ENCODE assay signal across 8 cellular contexts in genomic region chr19:40089462-40089861, GRCh38. TPM values are rescaled to one million over a fixed set of nuclear protein-coding genes. Genes with fewer than 3 reads are reported as not detected.
DNase-seq lines count a peak whose midpoint lies in the region; ATAC-seq and TF ChIP-seq lines count a peak whose summit lies in the region.

No MANE protein-coding gene starts in this region.

- WGBS in ectodermal cell, 2 experiments, result 84 to 91% methylated on average over 4 of the region's 4 CpGs
- 66% methylated on average over 4 of the region's 4 CpGs for WGBS in prostate gland

- peak overlapping the region; percentile 82; the same call in 1 of the 2 replicates for H3K9ac ChIP-seq in BLaER1

- ATAC-seq in natural killer cell (no peak), mucosa of descending colon (no peak), GM21576 (IDR thresholded peaks at IDR 0.05; ENCODE audit: unreplicated experiment) (no peak), HG03097 (IDR thresholded peaks at IDR 0.05; ENCODE audit: low FRiP score, unreplicated experiment) (no peak)

- H3K27me3 Mint-ChIP-seq in natural killer cell (ENCODE audit: low read depth in 2 of 2), result peaks cover 0 to 3% of the 10 kb centered on the region in 2 donors

- H3K9me3 Mint-ChIP-seq in natural killer cell, result no peaks in the 10 kb centered on the region

- H3K27ac ChIP-seq in BLaER1 (no peak overlapping the region), ectodermal cell (ENCODE audit: insufficient read depth, low read depth, low read length, poor library complexity, severe bottlenecking) (no peak overlapping the region), prostate gland (no peak overlapping the region)

- peak overlapping the region; percentile 99 to 100 for H3K27ac Mint-ChIP-seq in natural killer cell

- H3K4me1 Mint-ChIP-seq in natural killer cell, result peaks cover 43 to 49% of the 10 kb centered on the region in 2 donors

- H3K27me3 ChIP-seq in BLaER1 (no peaks in the 10 kb centered on the region), ectodermal cell (ENCODE audit: control insufficient read depth, insufficient read depth, low read length, poor library complexity, severe bottlenecking) (no peaks in the 10 kb centered on the region), prostate gland (replicated peaks; ENCODE audit: insufficient read depth) (no peaks in the 10 kb centered on the region)

- intact Hi-C loops in natural killer cell (cut with micrococcal nuclease), result no loop called here
- intact Hi-C loops in prostate gland (cut with DNase I), result no loop called here
- intact Hi-C loops in mucosa of descending colon (cut with DNase I, micrococcal nuclease), result no loop called here

- DNase-seq in NCI-H2227 treated with DMSO at 0.1 percent for 48 hours (lab: John Stamatoyannopoulos, UW) (peak; percentile 60), natural killer cell (no peak), prostate gland (ENCODE audit: low spot score) (no peak), mucosa of descending colon (no peak)

- H3K9me3 ChIP-seq in BLaER1 (peaks cover 13% of the 10 kb centered on the region), ectodermal cell (ENCODE audit: control insufficient read depth, low read length) (no peaks in the 10 kb centered on the region), prostate gland (no peaks in the 10 kb centered on the region), mucosa of descending colon (no peaks in the 10 kb centered on the region)

- no peak for TF ChIP-seq POLR2A in prostate gland (IDR thresholded peaks at IDR 0.05)

- TF ChIP-seq CTCF in natural killer cell (IDR thresholded peaks at IDR 0.05) (no peak), prostate gland (IDR thresholded peaks at IDR 0.05) (no peak), mucosa of descending colon (IDR thresholded peaks at IDR 0.05) (no peak)

- peak overlapping the region; percentile 100 for H3K4me3 Mint-ChIP-seq in natural killer cell

- H3K36me3 ChIP-seq in BLaER1 (peaks cover 15% of the 10 kb centered on the region), ectodermal cell (ENCODE audit: control insufficient read depth, insufficient read depth, low read length) (no peaks in the 10 kb centered on the region), prostate gland (no peaks in the 10 kb centered on the region), mucosa of descending colon (ENCODE audit: low read depth) (no peaks in the 10 kb centered on the region)

- peaks cover 19% of the 10 kb centered on the region for H3K4me1 ChIP-seq in BLaER1
- peaks cover 6% of the 10 kb centered on the region for H3K4me1 ChIP-seq in ectodermal cell (ENCODE audit: control insufficient read depth, insufficient read depth, low read length)
- H3K4me1 ChIP-seq in prostate gland (replicated peaks), result no peaks in the 10 kb centered on the region
- peaks cover 9% of the 10 kb centered on the region for H3K4me1 ChIP-seq in mucosa of descending colon (ENCODE audit: low read depth)

- H4K20me1 ChIP-seq in BLaER1, result no peaks in the 10 kb centered on the region

- H3K36me3 Mint-ChIP-seq in natural killer cell, result no peaks in the 10 kb centered on the region

- H3K4me2 ChIP-seq in BLaER1, result peak overlapping the region; percentile 77

- H3K4me3 ChIP-seq in BLaER1 (peak overlapping the region; percentile 76), ectodermal cell (ENCODE audit: insufficient read depth, low read depth, low read length) (peak overlapping the region; percentile 78), prostate gland (peak overlapping the region in 1 of 2 donors; percentile 74), mucosa of descending colon (no peak overlapping the region)

RNA-seq across cellular contexts. Expression of gene ZNF780A, which starts 1.3 kb away (rescaled TPM):
- 14.3 TPM for polyA plus RNA-seq in ectodermal cell (2013, experiment 1 of 4)
- 15.1 TPM for polyA plus RNA-seq in ectodermal cell (2013, experiment 2 of 4)
- 10.9 TPM for polyA plus RNA-seq in ectodermal cell (2013, experiment 3 of 4)
- polyA plus RNA-seq in ectodermal cell (2013, experiment 4 of 4), result 15.5 TPM
- 10 to 100 TPM; 15.1 to 17.0 (median 16.0) TPM for total RNA-seq in natural killer cell
- total RNA-seq in prostate gland, result 10 to 100 TPM; 18.4 to 23.4 TPM
- 10 to 100 TPM; 15.9 to 17.7 (median 17.3) TPM for total RNA-seq in mucosa of descending colon

RNA-seq across cellular contexts. Expression of gene ZNF780B, which starts 33.4 kb away (rescaled TPM):
- polyA plus RNA-seq in ectodermal cell (2013, experiment 1 of 4), result 13.8 TPM
- polyA plus RNA-seq in ectodermal cell (2013, experiment 2 of 4), result 15.2 TPM
- 10.6 TPM for polyA plus RNA-seq in ectodermal cell (2013, experiment 3 of 4)
- 9.8 TPM for polyA plus RNA-seq in ectodermal cell (2013, experiment 4 of 4)
- 10 to 100 TPM; 14.1 to 19.2 (median 17.2) TPM for total RNA-seq in natural killer cell
- 10 to 100 TPM; 11.7 to 17.4 TPM for total RNA-seq in prostate gland
- 10 to 100 TPM; 16.9 to 30.9 (median 21.8) TPM for total RNA-seq in mucosa of descending colon
